8 cellular contexts compared by ENCODE assay signal in the genomic region with DNA sequence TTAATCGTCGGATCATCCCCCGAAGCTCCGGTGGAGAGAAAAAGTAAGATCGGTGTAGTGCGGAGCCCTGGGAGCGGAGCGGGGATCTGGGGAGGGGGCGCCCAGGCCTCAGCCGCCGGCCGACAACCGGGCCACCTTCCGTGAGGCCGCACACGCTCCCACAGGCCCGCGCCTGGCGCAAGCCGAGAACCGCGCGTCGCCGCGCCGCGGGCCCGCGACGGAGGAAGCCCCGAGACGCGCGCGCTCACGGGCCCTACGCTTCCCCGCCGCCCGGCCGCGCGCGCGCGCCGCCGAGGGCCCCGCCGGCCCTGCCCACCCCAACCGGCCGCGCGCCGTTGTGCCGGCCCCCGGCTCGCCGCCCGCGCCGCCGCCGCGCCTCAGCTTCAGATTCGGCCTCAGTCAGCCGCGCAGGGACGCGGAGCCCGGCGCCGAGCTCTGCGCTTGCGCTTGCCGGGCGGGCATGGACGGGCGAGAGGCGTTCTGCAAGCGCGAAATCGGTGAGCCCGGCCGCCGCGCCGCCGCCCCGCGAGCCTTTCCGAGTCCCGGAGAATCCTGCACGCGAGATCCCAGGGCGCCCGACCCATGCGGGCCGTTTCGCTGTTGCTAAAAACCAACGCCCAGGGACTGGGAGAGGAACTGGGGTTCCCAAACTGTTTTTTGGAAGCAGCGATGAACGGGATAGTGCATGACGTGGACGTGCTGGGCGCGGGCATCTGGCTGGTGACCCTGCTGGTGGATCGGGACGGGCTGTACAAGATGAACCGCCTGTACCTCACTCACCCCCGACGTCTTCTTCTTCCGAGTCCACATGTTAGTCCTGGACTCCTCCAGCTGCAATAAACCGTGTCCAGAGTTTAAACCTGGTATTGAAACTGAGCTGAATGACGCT. TPM values are rescaled to one million over a fixed set of nuclear protein-coding genes. Genes with fewer than 3 reads are reported as not detected.
DNase-seq lines count a peak whose midpoint lies in the region; ATAC-seq and TF ChIP-seq lines count a peak whose summit lies in the region.

No MANE protein-coding gene starts in this region.

- H3K4me1 ChIP-seq in IMR-90 (ENCODE audit: control insufficient read depth, insufficient read depth, low read length), result peaks cover 21% of the 10 kb centered on the region
- H3K4me1 ChIP-seq in Peyer's patch, result peaks cover 0 to 7% (median 1%) of the 10 kb centered on the region in 4 donors

- H3K36me3 Mint-ChIP-seq in natural killer cell, result no peaks in the 10 kb centered on the region
- H3K36me3 Mint-ChIP-seq in stimulated activated naive B cell treated with anti-CD40 and anti-IgM and Interleukin-4, amounts not matched to agents 10 μg/mL and 1 μg/mL and 100 μg/mL, for 72 hours, result peaks cover 0 to 3% of the 10 kb centered on the region in 2 donors

- no peaks in the 10 kb centered on the region for H3K9me3 Mint-ChIP-seq in natural killer cell
- H3K9me3 Mint-ChIP-seq in stimulated activated naive B cell treated with anti-CD40 and anti-IgM and Interleukin-4, amounts not matched to agents 10 μg/mL and 1 μg/mL and 100 μg/mL, for 72 hours, result no peaks in the 10 kb centered on the region

- peak overlapping the region; percentile 91 for H3K4me2 ChIP-seq in IMR-90 (ENCODE audit: low read depth, low read length)

- no peaks in the 10 kb centered on the region; the same call in none of the 2 replicates for H3K9me1 ChIP-seq in IMR-90 (ENCODE audit: insufficient read depth, low read length)

- peak overlapping the region; percentile 63 for H3K23ac ChIP-seq in IMR-90 (ENCODE audit: low read depth, low read length)

- POLR2A ChIA-PET in IMR-90 (lab: Charles Lee; ENCODE audit: unreplicated experiment), result no interaction called here

- peak overlapping the region; percentile 74 for H3K9ac ChIP-seq in IMR-90 (ENCODE audit: low read depth, low read length)

- no TSS peak for BruUV-seq in IMR-90 (replicated peaks; lab: Mats Ljungman, UMichigan)

- H2BK5ac ChIP-seq in IMR-90 (ENCODE audit: low read depth, low read length, poor library complexity, severe bottlenecking), result peak overlapping the region; percentile 82

- CTCF ChIA-PET in IMR-90 (lab: Yijun Ruan, JAX), result interaction anchor here (0.8 to 1.1 kb wide), 2 partner anchors 23 to 54 kb away, joined by 3 read pairs; no protein-coding TSS in a partner anchor

- 0 out of 2 replicates have a peak overlapping the region, but pooled peaks have one; percentile 31 for H2BK20ac ChIP-seq in IMR-90 (ENCODE audit: low read depth, low read length)

- H3K4ac ChIP-seq in IMR-90 (ENCODE audit: low read depth, low read length), result peak overlapping the region; percentile 88

- H3K27me3 Mint-ChIP-seq in natural killer cell (ENCODE audit: low read depth in 2 of 2), result peaks cover 0 to 3% of the 10 kb centered on the region in 2 donors
- no peaks in the 10 kb centered on the region for H3K27me3 Mint-ChIP-seq in stimulated activated naive B cell treated with anti-CD40 and anti-IgM and Interleukin-4, amounts not matched to agents 10 μg/mL and 1 μg/mL and 100 μg/mL, for 72 hours

- H4K20me1 ChIP-seq in IMR-90 (ENCODE audit: insufficient read depth, low read length), result no peaks in the 10 kb centered on the region

- peak overlapping the region; percentile 94 for H3K4me3 Mint-ChIP-seq in natural killer cell
- H3K4me3 Mint-ChIP-seq in stimulated activated naive B cell treated with anti-CD40 and anti-IgM and Interleukin-4, amounts not matched to agents 10 μg/mL and 1 μg/mL and 100 μg/mL, for 72 hours, result peak overlapping the region; percentile 85 to 95

- dilution Hi-C loops in IMR-90 (cut with HindIII; ENCODE audit: low sequenced_read_pairs, unreplicated experiment), result no loop called here

- H4K5ac ChIP-seq in IMR-90 (ENCODE audit: low read depth, low read length), result peak overlapping the region; percentile 88

- peak overlapping the region; percentile 82 for H3K14ac ChIP-seq in IMR-90 (replicated peaks; ENCODE audit: low read depth, low read length)

- H4K91ac ChIP-seq in IMR-90 (ENCODE audit: insufficient read depth, low read depth, low read length), result peak overlapping the region; percentile 81

- H3K4me3 ChIP-seq in IMR-90 (ENCODE audit: insufficient read depth, low read depth, low read length) (peak overlapping the region; percentile 50), Peyer's patch (peak overlapping the region; percentile 62 to 78 (median 75)), fibroblast of mammary gland (ENCODE audit: control insufficient read depth, low read depth, low read length) (peak overlapping the region; percentile 73)

- peak overlapping the region; percentile 85 to 91 for H3K27ac Mint-ChIP-seq in natural killer cell
- H3K27ac Mint-ChIP-seq in stimulated activated naive B cell treated with anti-CD40 and anti-IgM and Interleukin-4, amounts not matched to agents 10 μg/mL and 1 μg/mL and 100 μg/mL, for 72 hours, result peak overlapping the region; percentile 93

- TF ChIP-seq CTCF in IMR-90 (conservative IDR thresholded peaks at IDR 0.05; ENCODE audit: low read depth, low read length), result no peak
- peak in 1 of 6 experiments; percentile 20 for TF ChIP-seq CTCF in Peyer's patch (IDR thresholded peaks at IDR 0.05)
- no peak for TF ChIP-seq CTCF in fibroblast of mammary gland (conservative IDR thresholded peaks at IDR 0.05; ENCODE audit: control insufficient read depth, insufficient read depth, low read depth, low read length)
- no peak for TF ChIP-seq CTCF in natural killer cell (IDR thresholded peaks at IDR 0.05)

- no peak for TF ChIP-seq RAD21 in IMR-90 (IDR thresholded peaks at IDR 0.05; ENCODE audit: low read length)

- peak overlapping the region; percentile 36 for H2AK5ac ChIP-seq in IMR-90 (ENCODE audit: low read depth, low read length)

- H3K27me3 ChIP-seq in IMR-90 (ENCODE audit: control insufficient read depth, insufficient read depth, low read length) (no peaks in the 10 kb centered on the region), Peyer's patch (no peaks in the 10 kb centered on the region)

- H3K27ac ChIP-seq in IMR-90 (ENCODE audit: insufficient read depth, low read length), result peak overlapping the region; percentile 81
- H3K27ac ChIP-seq in Peyer's patch, result peak overlapping the region; percentile 83 to 93 (median 92)

- H4K8ac ChIP-seq in IMR-90 (ENCODE audit: low read depth in 2 of 2, low read length in 2 of 2), result peak overlapping the region; percentile 68 to 75

- peak overlapping the region; percentile 91 for H2AK9ac ChIP-seq in IMR-90 (replicated peaks; ENCODE audit: low read depth, low read length, poor library complexity)

- WGBS in IMR-90 (ENCODE audit: extremely low coverage in 2 of 2, insufficient read length in 1 of 2), 2 experiments, result 0% methylated on average over 38 of the region's 116 CpGs; no CpG with 5 or more reads in 1 of the 2 experiments

- peak overlapping the region; percentile 73 for H2BK15ac ChIP-seq in IMR-90 (ENCODE audit: low read depth, low read length)

- H3K36me3 ChIP-seq in IMR-90 (ENCODE audit: control insufficient read depth, insufficient read depth, low read length) (no peaks in the 10 kb centered on the region), Peyer's patch (no peaks in the 10 kb centered on the region)

- in situ Hi-C loops in IMR-90 (cut with MboI; ENCODE audit: low sequenced_read_pairs), result loop anchor here (25.0 kb wide), 1 partner anchor 680 kb away; no protein-coding TSS in a partner anchor

- peaks cover 0 to 6% of the 10 kb centered on the region in 2 experiments; a peak in 1 of 4 replicates for H3K79me1 ChIP-seq in IMR-90 (ENCODE audit: low read depth in 1 of 2, low read length in 2 of 2)

- H2BK120ac ChIP-seq in IMR-90 (ENCODE audit: low read depth, low read length), result peak overlapping the region; percentile 70

- peak; percentile 93 for DNase-seq in DMS53 treated with DMSO at 0.1 percent for 48 hours (lab: John Stamatoyannopoulos, UW; ENCODE audit: unreplicated experiment)
- peak; percentile 82 for DNase-seq in IMR-90
- DNase-seq in Peyer's patch, result peak; percentile 72 to 92 (median 89)
- DNase-seq in activated T-helper 1 cell treated with anti-CD3 and anti-CD28 coated beads, Interleukin-2, amount 50 U/mL, for 16 hours (ENCODE audit: low read depth in 1 of 2, low spot score in 1 of 2), result peak; percentile 64 to 77
- DNase-seq in fibroblast of mammary gland (ENCODE audit: low read depth), result peak; percentile 74
- peak; percentile 86 for DNase-seq in natural killer cell
- DNase-seq in stimulated activated naive B cell treated with anti-CD40 and anti-IgM and Interleukin-4, amounts not matched to agents 10 μg/mL and 1 μg/mL and 100 μg/mL, for 72 hours, result peak; percentile 89

- ATAC-seq in GM21529 (IDR thresholded peaks at IDR 0.05; ENCODE audit: unreplicated experiment) (peak; percentile 73), IMR-90 (ENCODE audit: low read depth) (peak; percentile 92), natural killer cell (peak; percentile 77 to 95 (median 88))
- peak; percentile 91 to 94 for ATAC-seq in stimulated activated naive B cell treated with anti-CD40 and anti-IgM and Interleukin-4, amounts not matched to agents 10 μg/mL and 1 μg/mL and 100 μg/mL, for 72 hours (replicated peaks)

- H3K4me1 Mint-ChIP-seq in natural killer cell, result peaks cover 32 to 33% of the 10 kb centered on the region in 2 donors
- peaks cover 13 to 26% of the 10 kb centered on the region in 2 donors for H3K4me1 Mint-ChIP-seq in stimulated activated naive B cell treated with anti-CD40 and anti-IgM and Interleukin-4, amounts not matched to agents 10 μg/mL and 1 μg/mL and 100 μg/mL, for 72 hours

- peak overlapping the region; percentile 51 for H3K18ac ChIP-seq in IMR-90 (ENCODE audit: low read depth, low read length)

- H2AFZ ChIP-seq in IMR-90 (replicated peaks; ENCODE audit: low read length, poor library complexity), result peak overlapping the region; percentile 99

- no peaks in the 10 kb centered on the region for H3K9me3 ChIP-seq in IMR-90 (ENCODE audit: control insufficient read depth, insufficient read depth, low read length)
- no peaks in the 10 kb centered on the region for H3K9me3 ChIP-seq in Peyer's patch

- intact Hi-C loops in IMR-90 (cut with micrococcal nuclease), result loop anchor here (10.0 kb wide), 1 partner anchor 658 kb away; a partner anchor contains a TSS
- intact Hi-C loops in natural killer cell (cut with micrococcal nuclease), result loop anchor here (5.0 kb wide), 1 partner anchor 75 kb away; a partner anchor contains a TSS

- TF ChIP-seq POLR2A in IMR-90 (IDR thresholded peaks at IDR 0.05; ENCODE audit: low read depth, low read length) (peak; percentile 45), Peyer's patch (IDR thresholded peaks at IDR 0.05) (peak in 1 of 2 donors; percentile 39)

- H3K56ac ChIP-seq in IMR-90 (ENCODE audit: extremely low read depth, insufficient read depth, low read length), result peak overlapping the region; percentile 79

RNA-seq across cellular contexts. Expression of a gene that starts 28.0 kb away (rescaled TPM):
- total RNA-seq in IMR-90 (2012; rRNA removed) (0.56 and 0.72 TPM in 2 replicates), Peyer's patch (10 to 100 TPM in 1 of 4 donors, 1 to 10 TPM in 3; 1.8 to 23.9 (median 3.2) TPM), natural killer cell (1 to 10 TPM; 1.9 to 8.0 (median 3.5) TPM)
- 0.59 and 0.91 TPM in 2 replicates for polyA plus RNA-seq in IMR-90 (2012; rRNA removed)
- polyA plus RNA-seq in IMR-90 (2012; cell fraction: cytosol; rRNA removed), result 0.12 and 0.23 TPM in 2 replicates
- 0.47 and 1.4 TPM in 2 replicates for polyA plus RNA-seq in IMR-90 (2012; cell fraction: nucleus; rRNA removed; ENCODE audit: low replicate concordance)

Comparison
In these comparisons a context has a peak if more than half of its experiments do, and no peak if none do; other contexts are left out.
1. Peak in every context shown above with its lines: DNase-seq, ATAC-seq, H3K4me3 ChIP-seq and H3K27ac ChIP-seq.